ENCODE assay signal across 19 cellular contexts in genomic region chr3:53675022-53675697, GRCh38.
"Had no signal": no experiment of that assay in that cellular context is flagged by ENCODE, and none has a peak within 500 bp of the region (broad histone marks: within the 10 kb centered on the region; RNA-seq: fewer than 3 reads in every experiment).

No MANE protein-coding gene starts in this region.

- H3K27me3 ChIP-seq: breast epithelium, suprapubic skin, transverse colon, vagina had no signal

- H3K9me3 Mint-ChIP-seq: activated B cell treated with CpG ODN at 0.5 μM for 24 hours; activated CD4-positive, alpha-beta memory T cell treated with anti-CD3 and anti-CD28 coated beads for 36 hours; activated naive CD8-positive, alpha-beta T cell treated with anti-CD3 and anti-CD28 coated beads for 36 hours; stimulated activated naive CD8-positive, alpha-beta T cell treated with anti-CD3 and anti-CD28 coated beads, Interleukin-15, amount 100 ng/mL, for 72 hours; T-helper 1 cell treated with Interleukin-12 subunit alpha and Interleukin-12 subunit beta and Interleukin-4 antibody, amounts not matched to agents 30 μg/mL and 1 μg/mL, for 36 hours had no signal

- ATAC-seq: activated CD4-positive, alpha-beta T cell treated with anti-CD3 and anti-CD28 coated beads for 36 hours; naive thymus-derived CD4-positive, alpha-beta T cell; stimulated activated naive CD8-positive, alpha-beta T cell treated with anti-CD3 and anti-CD28 coated beads, Interleukin-15, amount 100 ng/mL, for 72 hours had no signal

- H3K36me3 Mint-ChIP-seq: activated CD4-positive, alpha-beta memory T cell treated with anti-CD3 and anti-CD28 coated beads for 36 hours; activated naive CD8-positive, alpha-beta T cell treated with anti-CD3 and anti-CD28 coated beads for 36 hours; naive thymus-derived CD4-positive, alpha-beta T cell had no signal

- H3K27ac Mint-ChIP-seq: activated B cell treated with CpG ODN at 0.5 μM for 24 hours; activated CD4-positive, alpha-beta memory T cell treated with anti-CD3 and anti-CD28 coated beads for 36 hours; activated CD4-positive, alpha-beta T cell treated with anti-CD3 and anti-CD28 coated beads for 36 hours; activated naive CD8-positive, alpha-beta T cell treated with anti-CD3 and anti-CD28 coated beads for 36 hours; naive thymus-derived CD4-positive, alpha-beta T cell; progenitor cell of endocrine pancreas; stimulated activated naive CD8-positive, alpha-beta T cell treated with anti-CD3 and anti-CD28 coated beads, Interleukin-15, amount 100 ng/mL, for 72 hours; T-helper 1 cell treated with Interleukin-12 subunit alpha and Interleukin-12 subunit beta and Interleukin-4 antibody, amounts not matched to agents 30 μg/mL and 1 μg/mL, for 36 hours had no signal

- DNase-seq: activated B cell treated with CpG ODN at 0.5 μM for 24 hours; activated CD4-positive, alpha-beta memory T cell treated with anti-CD3 and anti-CD28 coated beads for 36 hours; activated CD4-positive, alpha-beta T cell treated with anti-CD3 and anti-CD28 coated beads for 36 hours; activated naive CD4-positive, alpha-beta T cell treated with Interleukin-2 at 50 U/mL for 16 hours; activated naive CD8-positive, alpha-beta T cell treated with anti-CD3 and anti-CD28 coated beads for 36 hours; activated T-cell treated with anti-CD3 and anti-CD28 coated beads, Interleukin-2, amount 50 U/mL, for 48 hours; cortex of kidney; foreskin fibroblast; naive thymus-derived CD4-positive, alpha-beta T cell; retina; stimulated activated CD4-positive, alpha-beta T cell treated with anti-CD3 and anti-CD28 coated beads, Interleukin-1b, Interleukin-23, amount 100 ng/mL, for 48 hours; stimulated activated naive CD8-positive, alpha-beta T cell treated with anti-CD3 and anti-CD28 coated beads, Interleukin-15, amount 100 ng/mL, for 72 hours; T1000; transverse colon had no signal

- H3K4me1 ChIP-seq: breast epithelium had no signal

- H3K4me3 Mint-ChIP-seq: activated B cell treated with CpG ODN at 0.5 μM for 24 hours; activated CD4-positive, alpha-beta memory T cell treated with anti-CD3 and anti-CD28 coated beads for 36 hours; activated CD4-positive, alpha-beta T cell treated with anti-CD3 and anti-CD28 coated beads for 36 hours; activated naive CD8-positive, alpha-beta T cell treated with anti-CD3 and anti-CD28 coated beads for 36 hours; naive thymus-derived CD4-positive, alpha-beta T cell; stimulated activated naive CD8-positive, alpha-beta T cell treated with anti-CD3 and anti-CD28 coated beads, Interleukin-15, amount 100 ng/mL, for 72 hours; T-helper 1 cell treated with Interleukin-12 subunit alpha and Interleukin-12 subunit beta and Interleukin-4 antibody, amounts not matched to agents 30 μg/mL and 1 μg/mL, for 36 hours had no signal

- H3K36me3 ChIP-seq: breast epithelium, suprapubic skin, transverse colon, vagina had no signal

- H3K27me3 Mint-ChIP-seq: activated B cell treated with CpG ODN at 0.5 μM for 24 hours had no signal

- H3K4me3 ChIP-seq: breast epithelium, suprapubic skin, transverse colon, vagina had no signal

- H3K9me3 ChIP-seq: breast epithelium, suprapubic skin, transverse colon, vagina had no signal

- H3K4me1 Mint-ChIP-seq: activated B cell treated with CpG ODN at 0.5 μM for 24 hours; activated CD4-positive, alpha-beta T cell treated with anti-CD3 and anti-CD28 coated beads for 36 hours; activated naive CD8-positive, alpha-beta T cell treated with anti-CD3 and anti-CD28 coated beads for 36 hours; naive thymus-derived CD4-positive, alpha-beta T cell; stimulated activated naive CD8-positive, alpha-beta T cell treated with anti-CD3 and anti-CD28 coated beads, Interleukin-15, amount 100 ng/mL, for 72 hours had no signal

- H3K27ac ChIP-seq: breast epithelium, suprapubic skin, transverse colon, vagina had no signal
